Comparison of ENCODE assay signal across 30 cellular contexts in the genomic region with DNA sequence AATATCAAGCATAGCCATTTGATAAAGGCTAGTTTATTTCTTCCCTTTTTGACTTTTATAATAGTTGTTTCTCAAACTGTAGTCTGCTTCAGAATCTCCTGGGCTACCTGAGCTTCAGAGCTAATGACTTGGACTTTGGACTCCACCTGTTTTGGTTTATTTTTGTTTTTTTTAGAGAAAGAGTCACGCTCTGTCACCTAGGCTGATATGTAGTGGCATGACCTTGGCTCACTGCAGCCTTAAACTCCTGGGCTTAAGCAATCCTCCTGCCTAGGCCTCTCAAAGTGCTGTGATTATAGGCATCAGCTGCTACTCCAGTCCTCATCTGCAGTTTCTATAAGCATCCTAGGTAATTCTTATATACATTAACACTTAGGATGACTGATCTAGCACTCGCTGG.
"Had no signal": no experiment of that assay in that cellular context is flagged by ENCODE, and none has a peak within 500 bp of the region (broad histone marks: within the 10 kb centered on the region; RNA-seq: fewer than 3 reads in every experiment).

No MANE protein-coding gene starts in this region.

- H3K4me3 Mint-ChIP-seq: activated CD8-positive, alpha-beta T cell treated with anti-CD3 and anti-CD28 coated beads for 36 hours; activated naive CD8-positive, alpha-beta T cell treated with anti-CD3 and anti-CD28 coated beads, Interleukin-2, amount 10 ng/mL, durations not matched to agents 7 days and 5 days; activated T-cell treated with anti-CD3 and anti-CD28 coated beads, Interleukin-2, amount 50 U/mL, for 72 hours; T-helper 1 cell treated with Interleukin-12 subunit alpha and Interleukin-12 subunit beta and Interleukin-4 antibody, amounts not matched to agents 30 μg/mL and 1 μg/mL, for 36 hours; WTC11 had no signal

- DNase-seq: activated CD4-positive, alpha-beta T cell treated with anti-CD3 and anti-CD28 coated beads, Interleukin-2, amount 50 U/mL, for 1 hour; activated CD4-positive, CD25-positive, alpha-beta regulatory T cell treated with anti-CD3 and anti-CD28 coated beads, Interleukin-2, amount 50 U/mL, for 72 hours; activated CD8-positive, alpha-beta memory T cell treated with anti-CD3 and anti-CD28 coated beads, Interleukin-2, amount 50 U/mL, for 4 hours; activated CD8-positive, alpha-beta T cell treated with anti-CD3 and anti-CD28 coated beads for 36 hours; activated naive CD4-positive, alpha-beta T cell treated with anti-CD3 and anti-CD28 coated beads, Interleukin-2, amount 50 U/mL, for 16 hours; activated naive CD8-positive, alpha-beta T cell treated with anti-CD3 and anti-CD28 coated beads, Interleukin-2, amount 10 ng/mL, durations not matched to agents 7 days and 5 days; activated T-cell treated with anti-CD3 and anti-CD28 coated beads, Interleukin-2, amount 50 U/mL, for 72 hours; adrenal gland; anterior cingulate cortex; caudate nucleus; MG63; MV-4-11; NCI-H1092 treated with DMSO at 0.1 percent for 48 hours; NCI-H1417 treated with DMSO at 0.1 percent for 48 hours; NCI-H1694; NCI-H2029; NCI-H2107; NCI-H510A treated with DMSO at 0.1 percent for 48 hours; NCI-H69; NK-92 treated with Interleukin-12 subunit alpha and Interleukin-12 subunit beta, amount 100 ng/mL, for 24 hours; OCI-M1; Right ventricle myocardium superior had no signal

- H3K27ac Mint-ChIP-seq: activated naive CD8-positive, alpha-beta T cell treated with anti-CD3 and anti-CD28 coated beads, Interleukin-2, amount 10 ng/mL, durations not matched to agents 7 days and 5 days; activated T-cell treated with anti-CD3 and anti-CD28 coated beads, Interleukin-2, amount 50 U/mL, for 72 hours; T-helper 1 cell treated with Interleukin-12 subunit alpha and Interleukin-12 subunit beta and Interleukin-4 antibody, amounts not matched to agents 30 μg/mL and 1 μg/mL, for 36 hours; WTC11 had no signal

- H3K27ac ChIP-seq: adrenal gland, breast epithelium, KMS-11, RWPE1, SJSA1 had no signal

- H3K4me3 ChIP-seq: adrenal gland, breast epithelium, MG63, SJSA1 had no signal

- H3K27me3 Mint-ChIP-seq: activated CD8-positive, alpha-beta T cell treated with anti-CD3 and anti-CD28 coated beads for 36 hours; activated naive CD8-positive, alpha-beta T cell treated with anti-CD3 and anti-CD28 coated beads, Interleukin-2, amount 10 ng/mL, durations not matched to agents 7 days and 5 days had no signal

- H3K9me3 ChIP-seq: adrenal gland, breast epithelium, MG63, SJSA1 had no signal

- H3K36me3 ChIP-seq: adrenal gland, breast epithelium, MG63, SJSA1 had no signal

- H3K36me3 Mint-ChIP-seq: activated naive CD8-positive, alpha-beta T cell treated with anti-CD3 and anti-CD28 coated beads, Interleukin-2, amount 10 ng/mL, durations not matched to agents 7 days and 5 days; WTC11 had no signal

- ATAC-seq: activated CD8-positive, alpha-beta T cell treated with anti-CD3 and anti-CD28 coated beads for 36 hours; activated T-cell treated with anti-CD3 and anti-CD28 coated beads, Interleukin-2, amount 50 U/mL, for 72 hours; Panc1; SK-N-SH treated with all-trans-retinoic acid at 6 μM for 48 hours; WTC11 had no signal

- H3K9me3 Mint-ChIP-seq: activated CD8-positive, alpha-beta T cell treated with anti-CD3 and anti-CD28 coated beads for 36 hours; activated T-cell treated with anti-CD3 and anti-CD28 coated beads, Interleukin-2, amount 50 U/mL, for 72 hours; T-helper 1 cell treated with Interleukin-12 subunit alpha and Interleukin-12 subunit beta and Interleukin-4 antibody, amounts not matched to agents 30 μg/mL and 1 μg/mL, for 36 hours; WTC11 had no signal

- H3K27me3 ChIP-seq: adrenal gland, breast epithelium, MG63, SJSA1 had no signal
